In the genomic region with DNA sequence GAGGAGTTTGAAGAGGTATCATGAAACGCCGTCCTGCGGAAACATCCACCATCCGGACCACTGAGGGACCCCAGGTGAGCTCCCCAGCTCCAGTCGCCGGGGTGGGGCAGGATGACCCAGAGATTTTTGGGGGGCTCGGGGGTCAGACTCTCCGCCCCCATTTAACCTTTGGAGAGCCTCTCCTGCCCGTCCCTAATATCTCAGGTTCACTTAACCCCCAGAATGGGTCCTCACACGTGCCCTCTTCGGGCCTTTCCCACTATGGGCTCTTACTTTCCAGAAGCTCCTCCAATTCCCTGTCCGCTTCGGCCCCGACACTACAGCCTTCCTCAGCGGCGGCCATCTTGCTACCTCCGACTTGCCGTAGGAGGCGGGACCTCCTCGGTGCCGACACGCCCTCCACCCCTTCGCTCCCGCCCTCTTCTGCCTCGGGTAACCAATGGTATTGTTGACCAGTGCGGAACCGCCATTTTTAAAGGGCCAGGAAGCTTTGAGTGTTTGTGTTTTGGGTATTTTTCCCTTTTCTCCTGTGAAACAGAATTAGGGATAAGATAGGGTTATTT, we compare ENCODE assay signal across 8 cellular contexts. TPM values are rescaled to one million over a fixed set of nuclear protein-coding genes. Genes with fewer than 3 reads are reported as not detected.
A peak's percentile ranks its signal among the peaks of the same experiment; 100 is the strongest.
DNase-seq lines count a peak whose midpoint lies in the region; ATAC-seq, FAIRE-seq and TF ChIP-seq lines count a peak whose summit lies in the region.

A gene with protein sequence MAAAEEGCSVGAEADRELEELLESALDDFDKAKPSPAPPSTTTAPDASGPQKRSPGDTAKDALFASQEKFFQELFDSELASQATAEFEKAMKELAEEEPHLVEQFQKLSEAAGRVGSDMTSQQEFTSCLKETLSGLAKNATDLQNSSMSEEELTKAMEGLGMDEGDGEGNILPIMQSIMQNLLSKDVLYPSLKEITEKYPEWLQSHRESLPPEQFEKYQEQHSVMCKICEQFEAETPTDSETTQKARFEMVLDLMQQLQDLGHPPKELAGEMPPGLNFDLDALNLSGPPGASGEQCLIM (minus strand): TSS at position 352 of the 563 bp plus-strand sequence. CDS start 9 bp downstream, at position 343.

- intact Hi-C loops in kidney (cut with DNase I), result no loop called here

- H3K27ac Mint-ChIP-seq in chondrocyte (ENCODE audit: unreplicated experiment), result peak within 1 kb of the TSS; percentile 95

- H3K9me3 Mint-ChIP-seq in chondrocyte (ENCODE audit: low read depth), result no peaks in the 10 kb centered on the region

- peaks cover 15 to 33% of the 10 kb centered on the region in 2 donors for H3K36me3 ChIP-seq in kidney (ENCODE audit: control insufficient read depth in 1 of 2, insufficient read depth in 2 of 2, low read length in 2 of 2)

- H3K27ac ChIP-seq in kidney (ENCODE audit: low read depth in 2 of 2, low read length in 2 of 2), result peak within 1 kb of the TSS; percentile 45 to 66

- H3K9me3 ChIP-seq in kidney (ENCODE audit: control insufficient read depth in 1 of 2, low read length in 2 of 2), result no peaks in the 10 kb centered on the region

- peak; percentile 84 for TF ChIP-seq POLR2A in GM19193 (IDR thresholded peaks at IDR 0.05; ENCODE audit: extremely low read depth, insufficient read depth, insufficient read length)

- H3K4me1 Mint-ChIP-seq in chondrocyte (ENCODE audit: low read depth), result peaks cover 19% of the 10 kb centered on the region

- peak; percentile 80 to 85 for DNase-seq in AML-193 (lab: John Stamatoyannopoulos, UW)
- peak; percentile 89 for DNase-seq in NCI-H510A treated with DMSO at 0.1 percent for 48 hours (lab: John Stamatoyannopoulos, UW)
- DNase-seq in activated CD4-positive, alpha-beta T cell treated with anti-CD3 and anti-CD28 coated beads for 24 hours (ENCODE audit: low read depth in 2 of 2), result peak; percentile 91 to 92
- DNase-seq in chondrocyte (ENCODE audit: low spot score), result peak; percentile 99
- peak; percentile 97 for DNase-seq in kidney
- peak; percentile 96 for DNase-seq in stimulated activated CD4-positive, alpha-beta T cell treated with anti-CD3 and anti-CD28 coated beads, Interleukin-15, amount 100 ng/mL, for 24 hours

- peak; percentile 95 for ATAC-seq in HG03439 (IDR thresholded peaks at IDR 0.05; ENCODE audit: unreplicated experiment)

- no peak for TF ChIP-seq CTCF in chondrocyte (IDR thresholded peaks at IDR 0.05)
- TF ChIP-seq CTCF in kidney (IDR thresholded peaks at IDR 0.05; ENCODE audit: borderline replicate concordance, extremely low read depth, insufficient read depth), result no peak

- peaks cover 23% of the 10 kb centered on the region for H3K36me3 Mint-ChIP-seq in chondrocyte (ENCODE audit: low read depth)

- peak within 1 kb of the TSS; percentile 69 to 94 for H3K4me3 ChIP-seq in kidney (ENCODE audit: low read length in 2 of 2)

- peak within 1 kb of the TSS; percentile 94 for H3K4me3 Mint-ChIP-seq in chondrocyte (ENCODE audit: unreplicated experiment)

- peaks cover 7 to 12% of the 10 kb centered on the region in 2 donors for H3K4me1 ChIP-seq in kidney (ENCODE audit: control insufficient read depth in 1 of 2, insufficient read depth in 1 of 2, low read depth in 1 of 2, low read length in 2 of 2)

- H3K27me3 Mint-ChIP-seq in chondrocyte (ENCODE audit: low read depth), result no peaks in the 10 kb centered on the region

- FAIRE-seq in kidney (lab: Jason Lieb, UNC), result peak; percentile 75

- peak within 1 kb of the TSS; percentile 93 to 95 for H3K9ac ChIP-seq in kidney (ENCODE audit: low read length in 2 of 2)

RNA-seq across cellular contexts. Expression of the gene that starts here (rescaled TPM):
- total RNA-seq in chondrocyte (40.9 to 52.9 TPM (median 43.8 TPM) in 3 replicates), kidney (67.9 TPM)
- polyA plus RNA-seq in kidney (ENCODE audit: insufficient read depth, low read depth, low replicate concordance), result 49.8 TPM

Comparison
In these comparisons a context has a peak if more than half of its experiments do, and no peak if none do; other contexts are left out.
1. Peak in every context shown above with its lines: DNase-seq, ATAC-seq, H3K4me3 ChIP-seq and H3K27ac ChIP-seq.